ENCODE assay signal across 18 cellular contexts in genomic region chr13:97715763-97716162, GRCh38.
DNase-seq lines count a peak whose midpoint lies in the region; ATAC-seq, FAIRE-seq and TF ChIP-seq lines count a peak whose summit lies in the region.
"Had no signal": no experiment of that assay in that cellular context is flagged by ENCODE, and none has a peak within 500 bp of the region (broad histone marks: within the 10 kb centered on the region; RNA-seq: fewer than 3 reads in every experiment).

No MANE protein-coding gene starts in this region.

- no peaks in the 10 kb centered on the region for H4K20me1 ChIP-seq in PC-3 (ENCODE audit: low read length)

- no peaks in the 10 kb centered on the region for H3K9me3 ChIP-seq in PC-3 (ENCODE audit: low read length)
- H3K9me3 ChIP-seq in testis: no peaks in the 10 kb centered on the region

- no peaks in the 10 kb centered on the region for H3F3A ChIP-seq in PC-3 (ENCODE audit: low read length, unreplicated experiment)

- H3K4me1 ChIP-seq in PC-3 (ENCODE audit: insufficient read depth, low read length) (no peaks in the 10 kb centered on the region), testis (no peaks in the 10 kb centered on the region)

- H3K27me3 ChIP-seq in PC-3 (ENCODE audit: low read length): no peaks in the 10 kb centered on the region
- H3K27me3 ChIP-seq in bronchial epithelial cell (ENCODE audit: control insufficient read depth, insufficient read depth, low read length): no peaks in the 10 kb centered on the region
- no peaks in the 10 kb centered on the region for H3K27me3 ChIP-seq in testis

- no peak overlapping the region for H3K9ac ChIP-seq in PC-3 (ENCODE audit: low read length)

- intact Hi-C loops in PC-3 (cut with micrococcal nuclease) (no loop called here), testis (cut with DNase I; ENCODE audit: low total_unique reads) (no loop called here)

- FAIRE-seq in bronchial epithelial cell (lab: Jason Lieb, UNC): no peak
- FAIRE-seq: G401.6, GM12891, HepG2 had no signal

- no peak overlapping the region for H3K27ac ChIP-seq in PC-3 (ENCODE audit: low read length)
- no peak overlapping the region for H3K27ac ChIP-seq in testis

- no peak for TF ChIP-seq POLR2A in testis (IDR thresholded peaks at IDR 0.05)

- H3K36me3 ChIP-seq in PC-3 (ENCODE audit: low read depth, low read length) (no peaks in the 10 kb centered on the region), bronchial epithelial cell (ENCODE audit: control insufficient read depth, insufficient read depth, low read length) (no peaks in the 10 kb centered on the region), testis (ENCODE audit: low read depth, missing control alignments) (no peaks in the 10 kb centered on the region)

- DNase-seq in PC-3 (peak; percentile 18), bronchial epithelial cell (ENCODE audit: low read depth) (peak; percentile 36), fibroblast of pulmonary artery (ENCODE audit: low read depth) (peak; percentile 14), renal cortical epithelial cell (ENCODE audit: low read depth) (peak; percentile 13), HUDEP-2 (lab: John Stamatoyannopoulos, UW; ENCODE audit: unreplicated experiment in 76 of 76) (no peak), testis (no peak)
- DNase-seq: C1 segment of cervical spinal cord; Calu3; CD4-positive, alpha-beta T cell; DMS 273 treated with DMSO at 0.1 percent for 48 hours; DMS79 treated with DMSO at 0.1 percent for 48 hours; EL; H9 had no signal

- H3K9me2 ChIP-seq in PC-3 (replicated peaks; ENCODE audit: low read length): no peaks in the 10 kb centered on the region

- no peak overlapping the region for H3K4me2 ChIP-seq in PC-3 (ENCODE audit: low read length)
- H3K4me2 ChIP-seq: GM23338 had no signal

- no peak overlapping the region for H2AFZ ChIP-seq in PC-3 (ENCODE audit: low read length)
- H2AFZ ChIP-seq: GM23338 had no signal

- CTCF ChIA-PET in PC-3 (lab: Charles Lee): no interaction called here

- ATAC-seq in PC-3: no peak
- no peak for ATAC-seq in GM18870 (IDR thresholded peaks at IDR 0.05; ENCODE audit: unreplicated experiment)
- ATAC-seq: GM23338, HepG2 had no signal

- BruUV-seq in PC-3 (replicated peaks; lab: Mats Ljungman, UMichigan): no TSS peak

- H3K4me3 ChIP-seq in PC-3 (ENCODE audit: low read length): no peak overlapping the region
- no peak overlapping the region for H3K4me3 ChIP-seq in bronchial epithelial cell (ENCODE audit: low read depth, low read length)
- no peak overlapping the region for H3K4me3 ChIP-seq in fibroblast of pulmonary artery (replicated peaks; ENCODE audit: low read depth, low read length)
- H3K4me3 ChIP-seq in testis: no peak overlapping the region
- H3K4me3 ChIP-seq: GM23338 had no signal

- H3K79me2 ChIP-seq in PC-3 (ENCODE audit: low read length): no peaks in the 10 kb centered on the region

- POLR2A ChIA-PET in PC-3 (lab: Charles Lee; ENCODE audit: unreplicated experiment): no interaction called here

- TF ChIP-seq CTCF in PC-3 (conservative IDR thresholded peaks at IDR 0.05; ENCODE audit: low read depth, low read length) (no peak), bronchial epithelial cell (IDR thresholded peaks at IDR 0.05; ENCODE audit: insufficient read depth, low read length, severe bottlenecking) (no peak), fibroblast of pulmonary artery (IDR thresholded peaks at IDR 0.05; ENCODE audit: low read length, missing control alignments) (no peak), testis (IDR thresholded peaks at IDR 0.05) (no peak)

Comparison
In these comparisons a context has a peak if more than half of its experiments do, and no peak if none do; other contexts are left out.
1. DNase-seq: peak in PC-3 (single experiment), bronchial epithelial cell (single experiment), fibroblast of pulmonary artery (single experiment) and renal cortical epithelial cell (single experiment); none in HUDEP-2 (0 of 76) and testis (single experiment).